Comparison of ENCODE assay signal across 13 cellular contexts in the genomic region with DNA sequence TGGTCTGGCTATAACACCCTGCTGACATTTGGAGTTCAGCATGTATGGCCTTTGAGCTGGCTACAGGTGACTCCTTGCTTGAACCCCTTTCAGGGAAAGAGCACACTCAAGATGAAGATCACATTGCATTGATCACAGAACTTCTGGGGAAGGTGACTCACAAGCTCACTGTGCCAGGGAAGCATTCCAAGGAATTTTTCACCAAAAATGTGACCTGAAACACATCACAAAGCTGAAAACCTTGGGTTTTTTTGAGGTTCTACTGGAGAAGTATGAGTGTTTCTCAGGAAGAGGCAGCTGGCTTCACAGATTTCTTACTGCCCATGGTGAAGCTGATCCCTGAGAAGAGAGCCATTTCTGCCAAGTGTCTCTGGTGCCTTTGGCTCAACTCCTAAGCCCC.
"Had no signal": no experiment of that assay in that cellular context is flagged by ENCODE, and none has a peak within 500 bp of the region (broad histone marks: within the 10 kb centered on the region; RNA-seq: fewer than 3 reads in every experiment).

No MANE protein-coding gene starts in this region.

- FAIRE-seq: endometrium had no signal

- H3K4me3 Mint-ChIP-seq: activated naive CD4-positive, alpha-beta T cell treated with anti-CD3 and anti-CD28 coated beads, Interleukin-2, amount 50 U/mL, for 24 hours; immature natural killer cell; memory B cell; nephron; stimulated activated naive CD8-positive, alpha-beta T cell treated with anti-CD3 and anti-CD28 coated beads, Interleukin-15, Interleukin-2, amounts not matched to agents 100 ng/mL and 50 ng/mL, for 24 hours; T-helper 17 cell had no signal

- H3K9me3 Mint-ChIP-seq: activated naive CD4-positive, alpha-beta T cell treated with anti-CD3 and anti-CD28 coated beads, Interleukin-2, amount 50 U/mL, for 24 hours; memory B cell; nephron had no signal

- H3K4me1 Mint-ChIP-seq: activated naive CD4-positive, alpha-beta T cell treated with anti-CD3 and anti-CD28 coated beads, Interleukin-2, amount 50 U/mL, for 24 hours; immature natural killer cell; memory B cell; nephron; T-helper 17 cell had no signal

- H3K27ac Mint-ChIP-seq: activated naive CD4-positive, alpha-beta T cell treated with anti-CD3 and anti-CD28 coated beads, Interleukin-2, amount 50 U/mL, for 24 hours; immature natural killer cell; memory B cell; nephron; stimulated activated naive CD8-positive, alpha-beta T cell treated with anti-CD3 and anti-CD28 coated beads, Interleukin-15, Interleukin-2, amounts not matched to agents 100 ng/mL and 50 ng/mL, for 24 hours; T-helper 17 cell had no signal

- DNase-seq: activated effector memory CD4-positive, alpha-beta T cell treated with Interleukin-2 at 50 U/mL for 16 hours; activated T-cell treated with anti-CD3 and anti-CD28 coated beads, Interleukin-2, amount 50 U/mL, for 1 hour; dorsolateral prefrontal cortex; esophagus squamous epithelium; immature natural killer cell; stimulated activated CD4-positive, alpha-beta T cell treated with anti-CD3 and anti-CD28 coated beads, Interleukin-4, amount 100 ng/mL, for 24 hours; T-helper 17 cell had no signal

- H3K36me3 Mint-ChIP-seq: activated naive CD4-positive, alpha-beta T cell treated with anti-CD3 and anti-CD28 coated beads, Interleukin-2, amount 50 U/mL, for 24 hours; immature natural killer cell; memory B cell had no signal

- H3K27me3 Mint-ChIP-seq: activated naive CD4-positive, alpha-beta T cell treated with anti-CD3 and anti-CD28 coated beads, Interleukin-2, amount 50 U/mL, for 24 hours; memory B cell; stimulated activated naive CD8-positive, alpha-beta T cell treated with anti-CD3 and anti-CD28 coated beads, Interleukin-15, Interleukin-2, amounts not matched to agents 100 ng/mL and 50 ng/mL, for 24 hours; T-helper 17 cell had no signal

- ATAC-seq: left lobe of liver, T-helper 17 cell had no signal
